In genomic region chr7:27119412-27119911, GRCh38 we compare ENCODE assay signal across 11 cellular contexts. TPM values are rescaled to one million over a fixed set of nuclear protein-coding genes. Genes with fewer than 3 reads are reported as not detected.
DNase-seq lines count a peak whose midpoint lies in the region; ATAC-seq and TF ChIP-seq lines count a peak whose summit lies in the region.
"Had no signal": no experiment of that assay in that cellular context is flagged by ENCODE, and none has a peak within 500 bp of the region (broad histone marks: within the 10 kb centered on the region; RNA-seq: fewer than 3 reads in every experiment).

No MANE protein-coding gene starts in this region.

- H3K36me3 ChIP-seq in upper lobe of right lung (no peaks in the 10 kb centered on the region), gastrocnemius medialis (no peaks in the 10 kb centered on the region)

- in situ Hi-C loops in gastrocnemius medialis (cut with MboI; ENCODE audit: low sequenced_read_pairs in 4 of 4): no loop called here

- peak overlapping the region; percentile 77 for H3K4me3 ChIP-seq in epithelial cell of proximal tubule (ENCODE audit: low read depth, low read length)
- peak overlapping the region; percentile 65 for H3K4me3 ChIP-seq in upper lobe of right lung
- no peak overlapping the region for H3K4me3 ChIP-seq in gastrocnemius medialis
- H3K4me3 ChIP-seq: GM12878 had no signal

- DNase-seq in activated naive CD4-positive, alpha-beta T cell (lab: John Stamatoyannopoulos, UW): no peak
- no peak for DNase-seq in epithelial cell of proximal tubule (ENCODE audit: low read depth)
- no peak for DNase-seq in upper lobe of right lung
- no peak for DNase-seq in glomerular visceral epithelial cell (ENCODE audit: extremely low spot score)
- no peak for DNase-seq in gastrocnemius medialis
- DNase-seq: DMS79 had no signal

- peak overlapping the region; percentile 10 for H3K27ac Mint-ChIP-seq in activated naive CD4-positive, alpha-beta T cell treated with anti-CD3 and anti-CD28 coated beads, Interleukin-2, amount 50 U/mL, for 24 hours
- peak overlapping the region; percentile 98 to 100 (median 99) for H3K27ac Mint-ChIP-seq in nephron

- H3K27me3 ChIP-seq in upper lobe of right lung (peaks cover 5% of the 10 kb centered on the region), gastrocnemius medialis (no peaks in the 10 kb centered on the region)

- no peak for TF ChIP-seq POLR2A in gastrocnemius medialis (IDR thresholded peaks at IDR 0.05)

- TF ChIP-seq CTCF in epithelial cell of proximal tubule (conservative IDR thresholded peaks at IDR 0.05; ENCODE audit: low read depth, low read length) (no peak), nephron (IDR thresholded peaks at IDR 0.05; ENCODE audit: unreplicated experiment in 3 of 3) (no peak), upper lobe of right lung (IDR thresholded peaks at IDR 0.05) (no peak), gastrocnemius medialis (IDR thresholded peaks at IDR 0.05 in 4 of 5, conservative IDR thresholded peaks at IDR 0.05 in 1 of 5) (no peak)

- H3K4me3 Mint-ChIP-seq in activated naive CD4-positive, alpha-beta T cell treated with anti-CD3 and anti-CD28 coated beads, Interleukin-2, amount 50 U/mL, for 24 hours: no peak overlapping the region
- peak overlapping the region; percentile 90 to 93 (median 91) for H3K4me3 Mint-ChIP-seq in nephron

- H3K27ac ChIP-seq in upper lobe of right lung: peak overlapping the region; percentile 89
- H3K27ac ChIP-seq in gastrocnemius medialis: peak overlapping the region in 1 of 4 donors; percentile 79
- H3K27ac ChIP-seq: 22Rv1 had no signal

- H3K9me3 Mint-ChIP-seq in activated naive CD4-positive, alpha-beta T cell treated with anti-CD3 and anti-CD28 coated beads, Interleukin-2, amount 50 U/mL, for 24 hours: no peaks in the 10 kb centered on the region
- no peaks in the 10 kb centered on the region for H3K9me3 Mint-ChIP-seq in nephron

- intact Hi-C loops in upper lobe of right lung (cut with DNase I) (no loop called here), gastrocnemius medialis (cut with DNase I; ENCODE audit: low total_unique reads) (no loop called here)

- H3K27me3 Mint-ChIP-seq in activated naive CD4-positive, alpha-beta T cell treated with anti-CD3 and anti-CD28 coated beads, Interleukin-2, amount 50 U/mL, for 24 hours: peaks cover 5% of the 10 kb centered on the region
- peaks cover 11% of the 10 kb centered on the region for H3K27me3 Mint-ChIP-seq in nephron (ENCODE audit: low read depth)

- H3K9me3 ChIP-seq in upper lobe of right lung (no peaks in the 10 kb centered on the region), gastrocnemius medialis (no peaks in the 10 kb centered on the region)

- no peaks in the 10 kb centered on the region for H3K36me3 Mint-ChIP-seq in activated naive CD4-positive, alpha-beta T cell treated with anti-CD3 and anti-CD28 coated beads, Interleukin-2, amount 50 U/mL, for 24 hours
- H3K36me3 Mint-ChIP-seq in nephron (ENCODE audit: low read depth): peaks cover 81% of the 10 kb centered on the region

- no peaks in the 10 kb centered on the region for H3K4me1 Mint-ChIP-seq in activated naive CD4-positive, alpha-beta T cell treated with anti-CD3 and anti-CD28 coated beads, Interleukin-2, amount 50 U/mL, for 24 hours
- peaks cover 84% of the 10 kb centered on the region for H3K4me1 Mint-ChIP-seq in nephron

- ATAC-seq in upper lobe of right lung: no peak
- ATAC-seq in HG03571 (IDR thresholded peaks at IDR 0.05; ENCODE audit: unreplicated experiment): no peak
- no peak for ATAC-seq in gastrocnemius medialis
- ATAC-seq: GM12878 had no signal

- peaks cover 9% of the 10 kb centered on the region for H3K4me1 ChIP-seq in upper lobe of right lung
- H3K4me1 ChIP-seq in gastrocnemius medialis: peaks cover 7 to 20% of the 10 kb centered on the region in 2 donors

RNA-seq across cellular contexts. Expression of gene HOXA4, which starts 11.1 kb away (rescaled TPM):
- total RNA-seq in epithelial cell of proximal tubule (9.2 and 14.6 TPM in 2 replicates), upper lobe of right lung (7.1 TPM), gastrocnemius medialis (1 to 10 TPM; 1.7 to 4.2 (median 2.9) TPM)
- total RNA-seq: GM12878 had no signal

RNA-seq across cellular contexts. Expression of gene HOXA2, which starts 17.0 kb away (rescaled TPM):
- total RNA-seq in epithelial cell of proximal tubule (0.69 and 2.0 TPM in 2 replicates), upper lobe of right lung (2.1 TPM), gastrocnemius medialis (under 1 TPM in 3 of 4 donors, not detected in 1; 0.29 to 0.88 (median 0.38) TPM)
- total RNA-seq: GM12878 had no signal

RNA-seq across cellular contexts. Expression of gene HOXA1, which starts 23.7 kb away (rescaled TPM):
- total RNA-seq in epithelial cell of proximal tubule (5.7 and 7.1 TPM in 2 replicates), upper lobe of right lung (0.75 TPM), gastrocnemius medialis (under 1 TPM in 2 of 4 donors, not detected in 2; 0.16 to 0.36 TPM)

RNA-seq across cellular contexts. Expression of gene HOXA5, which starts 24.0 kb away (rescaled TPM):
- 20.1 and 47.6 TPM in 2 replicates for total RNA-seq in epithelial cell of proximal tubule
- 16.0 TPM for total RNA-seq in upper lobe of right lung
- total RNA-seq in gastrocnemius medialis: 1 to 10 TPM; 2.7 to 7.1 (median 7.0) TPM

RNA-seq across cellular contexts. Expression of gene HOXA6, which starts 28.1 kb away (rescaled TPM):
- total RNA-seq in epithelial cell of proximal tubule: 5.7 and 11.8 TPM in 2 replicates
- total RNA-seq in upper lobe of right lung: 6.5 TPM
- total RNA-seq in gastrocnemius medialis: 1 to 10 TPM; 2.6 to 5.6 (median 4.2) TPM
- total RNA-seq: GM12878 had no signal

Comparison
In these comparisons a context has a peak if more than half of its experiments do, and no peak if none do; other contexts are left out.
1. H3K4me3 ChIP-seq: peak in epithelial cell of proximal tubule (single experiment) and upper lobe of right lung (single experiment); none in gastrocnemius medialis (0 of 4).